In the genomic region with DNA sequence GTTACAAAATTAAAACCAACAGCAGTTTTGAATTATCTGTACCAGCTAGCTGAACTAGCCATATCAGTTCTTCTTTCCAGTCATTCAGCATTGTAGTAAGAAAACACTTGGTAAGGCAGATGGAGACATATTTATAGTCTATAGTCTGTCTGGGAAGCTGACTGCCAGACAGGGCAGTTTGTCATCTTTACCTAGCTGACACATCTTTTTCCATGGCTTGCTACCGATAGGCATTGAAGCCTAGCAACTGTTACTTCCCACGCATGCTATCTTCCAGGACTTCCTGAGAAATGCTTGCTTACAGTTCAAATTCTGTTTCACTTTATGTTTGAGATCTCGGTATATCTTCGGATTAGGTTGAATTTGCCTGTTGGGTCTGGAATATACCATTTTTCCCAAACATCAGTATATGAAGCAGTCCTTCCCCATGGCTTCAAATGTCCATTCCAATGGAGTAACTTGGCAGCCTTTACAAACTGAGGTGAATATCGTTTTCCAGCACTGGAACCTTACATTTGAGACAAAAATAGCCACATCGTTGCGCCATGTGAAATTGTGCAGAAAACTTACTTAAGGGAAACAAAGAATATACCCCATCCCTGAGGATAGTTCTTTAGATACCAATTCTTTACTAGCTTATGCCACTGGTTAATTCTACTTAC, we compare ENCODE assay signal across 22 cellular contexts. TPM values are rescaled to one million over a fixed set of nuclear protein-coding genes. Genes with fewer than 3 reads are reported as not detected.
DNase-seq lines count a peak whose midpoint lies in the region; ATAC-seq, FAIRE-seq and TF ChIP-seq lines count a peak whose summit lies in the region.
"Had no signal": no experiment of that assay in that cellular context is flagged by ENCODE, and none has a peak within 500 bp of the region (broad histone marks: within the 10 kb centered on the region; RNA-seq: fewer than 3 reads in every experiment).

No MANE protein-coding gene starts in this region.

- BruUV-seq in Caco-2 (replicated peaks; lab: Mats Ljungman, UMichigan) (TSS peak; percentile 58), PC-3 (replicated peaks; lab: Mats Ljungman, UMichigan) (TSS peak; percentile 49), endothelial cell of umbilical vein (replicated peaks; lab: Mats Ljungman, UMichigan) (TSS peak; percentile 53)

- no peak for TF ChIP-seq POLR2A in endothelial cell of umbilical vein (IDR thresholded peaks at IDR 0.05; ENCODE audit: low read depth, low read length)

- no peak overlapping the region for H3K4me2 ChIP-seq in PC-3 (ENCODE audit: low read length)
- no peak overlapping the region for H3K4me2 ChIP-seq in endothelial cell of umbilical vein (ENCODE audit: insufficient read depth, low read length)
- no peak overlapping the region for H3K4me2 ChIP-seq in neural progenitor cell

- no peak overlapping the region for H3K9ac ChIP-seq in PC-3 (ENCODE audit: low read length)
- no peak overlapping the region for H3K9ac ChIP-seq in endothelial cell of umbilical vein (replicated peaks; ENCODE audit: extremely low read depth, insufficient read depth, low read length)
- no peak overlapping the region for H3K9ac ChIP-seq in neural progenitor cell

- H3K9me3 Mint-ChIP-seq in Caco-2 (ENCODE audit: unreplicated experiment) (no peaks in the 10 kb centered on the region), neural progenitor cell (no peaks in the 10 kb centered on the region)
- H3K9me3 Mint-ChIP-seq: natural killer cell had no signal

- H3K4me3 ChIP-seq in Caco-2 (ENCODE audit: low read depth, low read length) = no peak overlapping the region
- H3K4me3 ChIP-seq in PC-3 (ENCODE audit: low read length) = no peak overlapping the region
- H3K4me3 ChIP-seq in endothelial cell of umbilical vein (replicated peaks in 1 of 3; ENCODE audit: insufficient read depth in 1 of 3, low read depth in 1 of 3, low read length in 3 of 3) = no peak overlapping the region
- H3K4me3 ChIP-seq in effector memory CD4-positive, alpha-beta T cell (ENCODE audit: insufficient read depth, low read depth, low read length, poor library complexity, severe bottlenecking) = no peak overlapping the region
- H3K4me3 ChIP-seq in neural progenitor cell = no peak overlapping the region
- H3K4me3 ChIP-seq: dorsolateral prefrontal cortex, Peyer's patch, stomach, upper lobe of left lung had no signal

- H3K9me3 ChIP-seq in Caco-2 (no peaks in the 10 kb centered on the region), PC-3 (ENCODE audit: low read length) (no peaks in the 10 kb centered on the region), endothelial cell of umbilical vein (replicated peaks; ENCODE audit: control insufficient read depth, insufficient read depth, low read length) (no peaks in the 10 kb centered on the region), neural progenitor cell (ENCODE audit: low read depth) (no peaks in the 10 kb centered on the region)
- H3K9me3 ChIP-seq in effector memory CD4-positive, alpha-beta T cell (ENCODE audit: control insufficient read depth, low read length) = no peaks in the 10 kb centered on the region
- H3K9me3 ChIP-seq: Peyer's patch, stomach, upper lobe of left lung had no signal

- H4K20me1 ChIP-seq in PC-3 (ENCODE audit: low read length) = peaks cover 29% of the 10 kb centered on the region
- H4K20me1 ChIP-seq in endothelial cell of umbilical vein (replicated peaks; ENCODE audit: control insufficient read depth, extremely low read depth, insufficient read depth, low read length) = peaks cover 2% of the 10 kb centered on the region
- H4K20me1 ChIP-seq in neural progenitor cell (ENCODE audit: low read depth) = no peaks in the 10 kb centered on the region

- H3K36me3 ChIP-seq in Caco-2 (ENCODE audit: control insufficient read depth, insufficient read depth, low read length) (peaks cover 3% of the 10 kb centered on the region), PC-3 (ENCODE audit: low read depth, low read length) (peaks cover 70% of the 10 kb centered on the region), endothelial cell of umbilical vein (ENCODE audit: control insufficient read depth in 2 of 2, extremely low read depth in 1 of 2, insufficient read depth in 2 of 2, low read length in 2 of 2) (peaks cover 40 to 55% of the 10 kb centered on the region in 2 experiments), neural progenitor cell (peaks cover 14% of the 10 kb centered on the region)
- peaks cover 81% of the 10 kb centered on the region for H3K36me3 ChIP-seq in effector memory CD4-positive, alpha-beta T cell (ENCODE audit: control insufficient read depth, insufficient read depth, low read length)

- peaks cover 33% of the 10 kb centered on the region for H3F3A ChIP-seq in PC-3 (ENCODE audit: low read length, unreplicated experiment)
- peaks cover 90% of the 10 kb centered on the region for H3F3A ChIP-seq in neural progenitor cell (ENCODE audit: low read depth)

- DNase-seq in Caco-2 (no peak), PC-3 (no peak), endothelial cell of umbilical vein (ENCODE audit: low read depth, low spot score) (no peak), cerebellar nuclear complex (lab: John Stamatoyannopoulos, UW) (no peak), neural progenitor cell (ENCODE audit: low spot score) (no peak)
- no peak for DNase-seq in effector memory CD4-positive, alpha-beta T cell
- DNase-seq: activated CD8-positive, alpha-beta memory T cell treated with anti-CD3 and anti-CD28 coated beads, Interleukin-2, amount 50 U/mL, for 48 hours; activated naive CD4-positive, alpha-beta T cell treated with Interleukin-2 at 50 U/mL for 16 hours; AML-193; dorsolateral prefrontal cortex; kidney; mesendoderm; natural killer cell; NCI-H187; NCI-H345; Peyer's patch; stimulated activated CD4-positive, alpha-beta T cell treated with anti-CD3 and anti-CD28 coated beads, Interleukin-1b, Interleukin-23, amount 100 ng/mL, for 48 hours; stomach; upper lobe of left lung had no signal

- CTCF ChIA-PET in Caco-2 (lab: Charles Lee) = no interaction called here
- CTCF ChIA-PET in PC-3 (lab: Charles Lee) = no interaction called here
- CTCF ChIA-PET in endothelial cell of umbilical vein (lab: Charles Lee) = no interaction called here

- intact Hi-C loops in Caco-2 (cut with micrococcal nuclease; ENCODE audit: unreplicated experiment) (no loop called here), PC-3 (cut with micrococcal nuclease) (no loop called here), endothelial cell of umbilical vein (cut with micrococcal nuclease) (no loop called here)

- H2AFZ ChIP-seq in PC-3 (ENCODE audit: low read length) (no peak overlapping the region), endothelial cell of umbilical vein (ENCODE audit: low read depth, low read length) (no peak overlapping the region), neural progenitor cell (replicated peaks) (no peak overlapping the region)

- H3K36me3 Mint-ChIP-seq in Caco-2 (ENCODE audit: insufficient read depth, unreplicated experiment) = peaks cover 92% of the 10 kb centered on the region
- H3K36me3 Mint-ChIP-seq in neural progenitor cell = peaks cover 38% of the 10 kb centered on the region

- no peaks in the 10 kb centered on the region for H3K9me1 ChIP-seq in endothelial cell of umbilical vein (replicated peaks; ENCODE audit: control insufficient read depth, extremely low read depth, insufficient read depth, low read length)

- H3K27ac Mint-ChIP-seq in Caco-2 (ENCODE audit: unreplicated experiment) = no peak overlapping the region
- H3K27ac Mint-ChIP-seq in neural progenitor cell = no peak overlapping the region

- no peaks in the 10 kb centered on the region for H3K27me3 ChIP-seq in Caco-2 (replicated peaks; ENCODE audit: control insufficient read depth, insufficient read depth, low read length)
- H3K27me3 ChIP-seq in PC-3 (ENCODE audit: low read length) = no peaks in the 10 kb centered on the region
- H3K27me3 ChIP-seq in endothelial cell of umbilical vein (ENCODE audit: control insufficient read depth in 2 of 2, insufficient read depth in 2 of 2, low read length in 2 of 2) = no peaks in the 10 kb centered on the region
- no peaks in the 10 kb centered on the region for H3K27me3 ChIP-seq in effector memory CD4-positive, alpha-beta T cell (replicated peaks; ENCODE audit: control insufficient read depth, insufficient read depth, low read length, poor library complexity, severe bottlenecking)
- H3K27me3 ChIP-seq in neural progenitor cell = no peaks in the 10 kb centered on the region
- H3K27me3 ChIP-seq: dorsolateral prefrontal cortex, Peyer's patch, stomach, upper lobe of left lung had no signal

- no peak overlapping the region for H3K4me3 Mint-ChIP-seq in Caco-2 (ENCODE audit: unreplicated experiment)
- no peak overlapping the region for H3K4me3 Mint-ChIP-seq in neural progenitor cell
- H3K4me3 Mint-ChIP-seq: natural killer cell had no signal

- H3K79me2 ChIP-seq in PC-3 (ENCODE audit: low read length) = peaks cover 28% of the 10 kb centered on the region; the same call in 1 of the 2 replicates
- peaks cover 18% of the 10 kb centered on the region for H3K79me2 ChIP-seq in endothelial cell of umbilical vein (ENCODE audit: control insufficient read depth, insufficient read depth, low read length)
- peaks cover 20% of the 10 kb centered on the region for H3K79me2 ChIP-seq in neural progenitor cell (ENCODE audit: low read depth)

- POLR2A ChIA-PET in Caco-2 (lab: Charles Lee) = no interaction called here
- POLR2A ChIA-PET in PC-3 (lab: Charles Lee; ENCODE audit: unreplicated experiment) = no interaction called here
- POLR2A ChIA-PET in endothelial cell of umbilical vein (lab: Charles Lee) = no interaction called here

- H3K4me1 ChIP-seq in Caco-2 (no peaks in the 10 kb centered on the region), PC-3 (ENCODE audit: insufficient read depth, low read length) (no peaks in the 10 kb centered on the region), endothelial cell of umbilical vein (ENCODE audit: control insufficient read depth, extremely low read depth, insufficient read depth, low read length) (no peaks in the 10 kb centered on the region), neural progenitor cell (no peaks in the 10 kb centered on the region)
- no peaks in the 10 kb centered on the region for H3K4me1 ChIP-seq in effector memory CD4-positive, alpha-beta T cell (ENCODE audit: control insufficient read depth, insufficient read depth, low read length, poor library complexity, severe bottlenecking)
- H3K4me1 ChIP-seq: Peyer's patch, upper lobe of left lung had no signal

- H3K27me3 Mint-ChIP-seq in Caco-2 (ENCODE audit: insufficient read depth, unreplicated experiment) = no peaks in the 10 kb centered on the region
- no peaks in the 10 kb centered on the region for H3K27me3 Mint-ChIP-seq in neural progenitor cell (ENCODE audit: insufficient read depth, low read depth)

- peaks cover under 1% of the 10 kb centered on the region for H3K4me1 Mint-ChIP-seq in Caco-2 (ENCODE audit: low read depth, unreplicated experiment)
- no peaks in the 10 kb centered on the region for H3K4me1 Mint-ChIP-seq in neural progenitor cell

- ATAC-seq in PC-3 (no peak), GM19455 (IDR thresholded peaks at IDR 0.05; ENCODE audit: unreplicated experiment) (no peak)
- ATAC-seq: natural killer cell had no signal

- no peaks in the 10 kb centered on the region for H3K9me2 ChIP-seq in PC-3 (replicated peaks; ENCODE audit: low read length)

- peak overlapping the region; percentile 25; the same call in 1 of the 2 replicates for H3K27ac ChIP-seq in 22Rv1
- no peak overlapping the region for H3K27ac ChIP-seq in PC-3 (ENCODE audit: low read length)
- H3K27ac ChIP-seq in endothelial cell of umbilical vein (ENCODE audit: insufficient read depth, low read depth, low read length) = no peak overlapping the region
- no peak overlapping the region for H3K27ac ChIP-seq in effector memory CD4-positive, alpha-beta T cell (ENCODE audit: insufficient read depth, low read length, poor library complexity, severe bottlenecking)
- no peak overlapping the region for H3K27ac ChIP-seq in neural progenitor cell
- H3K27ac ChIP-seq: dorsolateral prefrontal cortex, Peyer's patch, stomach, upper lobe of left lung had no signal

- TF ChIP-seq CTCF in 22Rv1 (IDR thresholded peaks at IDR 0.05) (no peak), Caco-2 (IDR thresholded peaks at IDR 0.05; ENCODE audit: insufficient read depth in 1 of 2, low read depth in 1 of 2, low read length in 1 of 2, severe bottlenecking in 1 of 2, unreplicated experiment in 1 of 2) (no peak), PC-3 (conservative IDR thresholded peaks at IDR 0.05; ENCODE audit: low read depth, low read length) (no peak), endothelial cell of umbilical vein (IDR thresholded peaks at IDR 0.05; ENCODE audit: extremely low read depth in 1 of 2, insufficient read depth in 1 of 2, low read depth in 1 of 2, low read length in 2 of 2) (no peak), neural progenitor cell (IDR thresholded peaks at IDR 0.05) (no peak)

- FAIRE-seq in endothelial cell of umbilical vein (lab: Jason Lieb, UNC) = no peak
- FAIRE-seq: frontal cortex, kidney had no signal

- dilution Hi-C loops in endothelial cell of umbilical vein (cut with MboI; ENCODE audit: extremely low pct_ligation_motif_present, low sequenced_read_pairs) = no loop called here

RNA-seq across cellular contexts. Expression of a gene that starts 8.8 kb away (rescaled TPM):
- total RNA-seq in Caco-2 (2022) (125 and 134 TPM in 2 replicates), PC-3 (2014; rRNA removed) (219 TPM in 2 replicates), endothelial cell of umbilical vein (109 and 111 TPM in 2 replicates), neural progenitor cell (ENCODE audit: low replicate concordance) (113 and 169 TPM in 2 replicates)
- polyA plus RNA-seq in endothelial cell of umbilical vein = 21.0 and 27.8 TPM in 2 replicates
- 45.3 and 47.5 TPM in 2 replicates for polyA plus RNA-seq in endothelial cell of umbilical vein (2011; cell fraction: cytosol; rRNA removed)
- 271 and 291 TPM in 2 replicates for polyA plus RNA-seq in endothelial cell of umbilical vein (2011; cell fraction: nucleus; rRNA removed)
- 90.9 and 109 TPM in 2 replicates for polyA plus RNA-seq in endothelial cell of umbilical vein (2012)
- 38.5 and 53.0 TPM in 2 replicates for polyA minus RNA-seq in endothelial cell of umbilical vein
- polyA minus RNA-seq in endothelial cell of umbilical vein (2011; cell fraction: cytosol; rRNA and poly(A)+ RNA removed) = 56.9 TPM
- 104 and 131 TPM in 2 replicates for polyA minus RNA-seq in endothelial cell of umbilical vein (2011; cell fraction: nucleus; rRNA and poly(A)+ RNA removed)

RNA-seq across cellular contexts. Expression of a gene that starts 8.9 kb away (rescaled TPM):
- 50.6 and 50.7 TPM in 2 replicates for total RNA-seq in Caco-2 (2022)
- total RNA-seq in PC-3 (2014; rRNA removed) = 59.7 and 67.8 TPM in 2 replicates
- 77.1 and 87.1 TPM in 2 replicates for total RNA-seq in endothelial cell of umbilical vein
- 18.2 and 26.7 TPM in 2 replicates for polyA plus RNA-seq in endothelial cell of umbilical vein
- 19.5 and 20.7 TPM in 2 replicates for polyA plus RNA-seq in endothelial cell of umbilical vein (2011; cell fraction: cytosol; rRNA removed)
- 46.6 and 54.5 TPM in 2 replicates for polyA plus RNA-seq in endothelial cell of umbilical vein (2011; cell fraction: nucleus; rRNA removed)
- 24.6 and 33.8 TPM in 2 replicates for polyA plus RNA-seq in endothelial cell of umbilical vein (2012)
- polyA minus RNA-seq in endothelial cell of umbilical vein = 100 and 122 TPM in 2 replicates
- 44.1 TPM for polyA minus RNA-seq in endothelial cell of umbilical vein (2011; cell fraction: cytosol; rRNA and poly(A)+ RNA removed)
- 109 and 195 TPM in 2 replicates for polyA minus RNA-seq in endothelial cell of umbilical vein (2011; cell fraction: nucleus; rRNA and poly(A)+ RNA removed)
- total RNA-seq in neural progenitor cell (ENCODE audit: low replicate concordance) = 88.6 and 116 TPM in 2 replicates

RNA-seq across cellular contexts. Expression of a gene that starts 10.9 kb away (rescaled TPM):
- total RNA-seq in Caco-2 (2022) = 30.5 and 31.4 TPM in 2 replicates
- 53.6 and 70.2 TPM in 2 replicates for total RNA-seq in PC-3 (2014; rRNA removed)
- 69.9 and 73.5 TPM in 2 replicates for total RNA-seq in endothelial cell of umbilical vein
- polyA plus RNA-seq in endothelial cell of umbilical vein = 61.8 and 63.7 TPM in 2 replicates
- 106 and 121 TPM in 2 replicates for polyA plus RNA-seq in endothelial cell of umbilical vein (2011; cell fraction: cytosol; rRNA removed)
- 97.7 and 101 TPM in 2 replicates for polyA plus RNA-seq in endothelial cell of umbilical vein (2011; cell fraction: nucleus; rRNA removed)
- 74.2 and 88.5 TPM in 2 replicates for polyA plus RNA-seq in endothelial cell of umbilical vein (2012)
- 62.0 and 81.6 TPM in 2 replicates for polyA minus RNA-seq in endothelial cell of umbilical vein
- 21.3 TPM for polyA minus RNA-seq in endothelial cell of umbilical vein (2011; cell fraction: cytosol; rRNA and poly(A)+ RNA removed)
- 22.2 and 30.9 TPM in 2 replicates for polyA minus RNA-seq in endothelial cell of umbilical vein (2011; cell fraction: nucleus; rRNA and poly(A)+ RNA removed)
- total RNA-seq in neural progenitor cell (ENCODE audit: low replicate concordance) = 76.3 and 88.0 TPM in 2 replicates

RNA-seq across cellular contexts. Expression of a gene that starts 11.2 kb away (rescaled TPM):
- total RNA-seq in Caco-2 (2022) = 141 and 153 TPM in 2 replicates
- total RNA-seq in PC-3 (2014; rRNA removed) = 114 and 133 TPM in 2 replicates
- total RNA-seq in endothelial cell of umbilical vein = 100 and 107 TPM in 2 replicates
- 159 and 240 TPM in 2 replicates for polyA plus RNA-seq in endothelial cell of umbilical vein
- 90.5 and 102 TPM in 2 replicates for polyA plus RNA-seq in endothelial cell of umbilical vein (2011; cell fraction: cytosol; rRNA removed)
- polyA plus RNA-seq in endothelial cell of umbilical vein (2011; cell fraction: nucleus; rRNA removed) = 29.5 and 35.9 TPM in 2 replicates
- polyA plus RNA-seq in endothelial cell of umbilical vein (2012) = 102 and 140 TPM in 2 replicates
- 58.2 and 77.3 TPM in 2 replicates for polyA minus RNA-seq in endothelial cell of umbilical vein
- 185 TPM for polyA minus RNA-seq in endothelial cell of umbilical vein (2011; cell fraction: cytosol; rRNA and poly(A)+ RNA removed)
- 11.6 and 17.8 TPM in 2 replicates for polyA minus RNA-seq in endothelial cell of umbilical vein (2011; cell fraction: nucleus; rRNA and poly(A)+ RNA removed)
- total RNA-seq in neural progenitor cell (ENCODE audit: low replicate concordance) = 142 and 162 TPM in 2 replicates
